27 cellular contexts compared by ENCODE assay signal in the genomic region with DNA sequence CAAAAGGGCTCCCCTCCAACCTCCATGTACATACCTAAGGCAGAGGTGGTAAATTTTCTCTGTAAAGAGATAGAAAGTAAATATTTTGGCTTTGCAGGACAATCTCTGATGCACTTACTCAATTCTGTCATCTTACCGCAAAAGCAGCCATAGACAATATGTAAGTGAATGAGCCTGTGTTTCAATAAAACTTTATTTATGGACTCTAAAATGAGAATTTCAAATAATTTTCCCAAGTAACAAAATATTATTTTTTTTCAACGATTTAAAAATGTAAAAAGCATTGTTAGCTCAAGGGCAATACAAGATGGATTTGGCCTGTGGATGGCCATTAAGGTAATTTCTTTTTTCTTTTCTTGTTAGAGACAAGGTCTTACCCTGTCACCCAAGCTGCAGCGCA.
"Had no signal": no experiment of that assay in that cellular context is flagged by ENCODE, and none has a peak within 500 bp of the region (broad histone marks: within the 10 kb centered on the region; RNA-seq: fewer than 3 reads in every experiment).

No MANE protein-coding gene starts in this region.

- DNase-seq: stimulated activated CD4-positive, alpha-beta T cell treated with anti-CD3 and anti-CD28 coated beads, Interleukin-2, amount 100 ng/mL, for 48 hours; stimulated activated CD4-positive, alpha-beta T cell treated with anti-CD3 and anti-CD28 coated beads, Interleukin-4, amount 100 ng/mL, for 1 hour; stimulated activated CD4-positive, alpha-beta T cell treated with anti-CD3 and anti-CD28 coated beads, Interleukin-4, amount 100 ng/mL, for 24 hours; stimulated activated CD4-positive, alpha-beta T cell treated with anti-CD3 and anti-CD28 coated beads, Interleukin-4, amount 100 ng/mL, for 4 hours; stimulated activated CD8-positive, alpha-beta memory T cell treated with anti-CD3 and anti-CD28 coated beads, Interleukin-4, amount 100 ng/mL, for 48 hours; stimulated activated naive B cell treated with anti-CD40 and anti-IgM and Interleukin-4, amounts not matched to agents 10 μg/mL and 1 μg/mL and 100 μg/mL, for 72 hours; stimulated activated naive CD4-positive, alpha-beta T cell; stimulated activated naive CD4-positive, alpha-beta T cell treated with Interleukin-2 at 50 U/mL for 16 hours; stimulated activated naive CD8-positive, alpha-beta T cell treated with anti-CD3 and anti-CD28 coated beads, Interleukin-15, amount 100 ng/mL, for 72 hours; stimulated activated naive CD8-positive, alpha-beta T cell treated with anti-CD3 and anti-CD28 coated beads, Interleukin-15, Interleukin-2, amounts not matched to agents 100 U/mL and 50 U/mL, for 24 hours; stomach; substantia nigra; testis; thyroid gland; tibial artery; transverse colon; trophoblast cell; upper lobe of left lung; upper lobe of right lung; uterus had no signal

- H3K4me1 ChIP-seq: stomach, suprapubic skin, thyroid gland, tibial nerve, upper lobe of right lung, uterus, vagina had no signal

- ATAC-seq: stimulated activated effector memory CD8-positive, alpha-beta T cell treated with anti-CD3 and anti-CD28 coated beads, Interleukin-12 subunit alpha, Interleukin-12 subunit beta, amount 100 ng/mL, for 72 hours; stimulated activated memory B cell treated with anti-CD40 and anti-IgM and Interleukin-4, amounts not matched to agents 10 μg/mL and 1 μg/mL and 100 μg/mL, for 72 hours; stimulated activated naive B cell treated with anti-CD40 and anti-IgM and Interleukin-4, amounts not matched to agents 10 μg/mL and 1 μg/mL and 100 μg/mL, for 72 hours; stimulated activated naive CD8-positive, alpha-beta T cell treated with anti-CD3 and anti-CD28 coated beads, Interleukin-15, amount 100 ng/mL, for 72 hours; stimulated activated naive CD8-positive, alpha-beta T cell treated with anti-CD3 and anti-CD28 coated beads, Interleukin-15, Interleukin-2, amounts not matched to agents 100 U/mL and 50 U/mL, for 24 hours; upper lobe of right lung had no signal

- FAIRE-seq: urothelium cell line had no signal

- H3K27me3 ChIP-seq: stomach, suprapubic skin, testis, thyroid gland, tibial artery, tibial nerve, transverse colon, upper lobe of left lung, upper lobe of right lung, uterus, vagina had no signal

- H3K27ac ChIP-seq: stomach, suprapubic skin, testis, thoracic aorta, thyroid gland, tibial artery, tibial nerve, transverse colon, upper lobe of left lung, upper lobe of right lung, uterus, vagina had no signal

- H3K36me3 ChIP-seq: stomach, suprapubic skin, thoracic aorta, thyroid gland, tibial artery, tibial nerve, transverse colon, upper lobe of left lung, upper lobe of right lung, uterus, vagina had no signal

- H3K9me3 ChIP-seq: stomach, suprapubic skin, testis, thoracic aorta, thyroid gland, tibial artery, tibial nerve, transverse colon, upper lobe of left lung, upper lobe of right lung, uterus, vagina had no signal

- H3K4me3 ChIP-seq: stomach, suprapubic skin, testis, thoracic aorta, thyroid gland, tibial artery, tibial nerve, transverse colon, upper lobe of left lung, upper lobe of right lung, uterus, vagina had no signal
